1 cellular context compared by ENCODE assay signal in genomic region chr12:2753536-2753935, GRCh38.
TF ChIP-seq lines count a peak whose summit lies in the region.

No MANE protein-coding gene starts in this region.

TF ChIP-seq in WTC11, 78 proteins besides CTCF, POLR2A, EP300 and RAD21 (continued from another document):
- no peak for TF ChIP-seq ZNF512 (CRISPR knock-in tag; IDR thresholded peaks at IDR 0.05; ENCODE audit: borderline replicate concordance)
- TF ChIP-seq PREB (CRISPR knock-in tag; IDR thresholded peaks at IDR 0.05; ENCODE audit: borderline replicate concordance), result no peak
- TF ChIP-seq JUN (CRISPR knock-in tag; IDR thresholded peaks at IDR 0.05), result no peak
- TF ChIP-seq NFYB (CRISPR knock-in tag; conservative IDR thresholded peaks at IDR 0.05; ENCODE audit: low read depth), result no peak
- TF ChIP-seq ZSCAN18 (CRISPR knock-in tag; IDR thresholded peaks at IDR 0.05), result no peak
- TF ChIP-seq ATF3 (CRISPR knock-in tag; conservative IDR thresholded peaks at IDR 0.05), result no peak
- no peak for TF ChIP-seq FOXP4 (CRISPR knock-in tag; IDR thresholded peaks at IDR 0.05)
- no peak for TF ChIP-seq ZNF263 (CRISPR knock-in tag; IDR thresholded peaks at IDR 0.05; ENCODE audit: low read depth)
